Comparison of ENCODE assay signal across 19 cellular contexts in the genomic region with DNA sequence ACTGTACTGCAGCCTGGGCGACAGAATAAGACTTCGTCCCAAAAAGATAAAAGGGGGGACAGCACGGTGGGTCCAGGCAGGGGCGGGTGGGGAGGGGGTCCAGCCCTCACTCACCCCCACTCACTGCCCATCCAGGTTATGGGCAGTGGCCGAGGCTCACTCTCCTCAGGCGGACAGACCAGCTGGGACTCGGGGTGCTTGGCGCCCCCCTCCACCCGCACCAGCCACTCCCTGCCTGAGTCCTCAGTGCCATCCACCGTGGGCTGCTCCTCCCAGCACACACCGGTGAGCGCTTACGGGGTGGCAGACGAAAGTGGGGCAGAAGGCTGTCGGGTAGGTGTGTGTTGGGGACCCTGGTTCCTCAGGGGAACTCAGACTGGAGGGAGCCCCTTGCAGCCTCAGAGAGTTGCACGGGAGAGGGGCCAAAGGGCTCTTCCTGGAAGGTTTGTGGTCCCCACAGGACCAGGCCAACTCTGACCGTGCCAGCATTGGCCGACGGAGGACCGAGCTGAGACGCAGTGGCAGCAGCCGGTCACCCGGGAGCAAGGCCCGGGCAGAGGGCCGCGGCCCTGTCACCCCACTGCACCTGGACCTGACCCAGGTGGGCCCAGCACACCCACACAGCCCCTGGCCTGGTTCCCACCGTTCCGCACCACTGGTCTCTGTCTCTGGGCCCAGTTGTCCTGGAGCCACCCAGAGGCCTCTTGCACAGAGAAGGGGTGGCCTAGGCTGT. TPM values are rescaled to one million over a fixed set of nuclear protein-coding genes. Genes with fewer than 3 reads are reported as not detected.
DNase-seq lines count a peak whose midpoint lies in the region; ATAC-seq and TF ChIP-seq lines count a peak whose summit lies in the region.
"Had no signal": no experiment of that assay in that cellular context is flagged by ENCODE, and none has a peak within 500 bp of the region (broad histone marks: within the 10 kb centered on the region; RNA-seq: fewer than 3 reads in every experiment).

No MANE protein-coding gene starts in this region.

- H3K27me3 ChIP-seq in right atrium auricular region (peaks cover 4 to 14% of the 10 kb centered on the region in 2 donors), right cardiac atrium (ENCODE audit: control insufficient read depth, insufficient read depth) (no peaks in the 10 kb centered on the region), skeletal muscle tissue (ENCODE audit: control insufficient read depth in 3 of 3, insufficient read depth in 3 of 3, low read length in 3 of 3) (peaks cover 37 to 54% (median 51%) of the 10 kb centered on the region in 3 donors)

- DNase-seq in Right ventricle myocardium superior (no peak), right atrium auricular region (ENCODE audit: low spot score) (no peak), right cardiac atrium (peak in 2 of 3 donors; percentile 60 to 61), GF-D8 (lab: John Stamatoyannopoulos, UW) (no peak), HEK293T (ENCODE audit: extremely low spot score) (no peak), NCI-H2029 treated with DMSO at 0.1 percent for 48 hours (lab: John Stamatoyannopoulos, UW) (no peak)
- DNase-seq: 8988T; Calu3; CD8-positive, alpha-beta T cell; DMS79 treated with DMSO at 0.1 percent for 48 hours; H9; IMR-90 had no signal

- H3K9me3 ChIP-seq in right atrium auricular region = no peaks in the 10 kb centered on the region
- no peaks in the 10 kb centered on the region for H3K9me3 ChIP-seq in HEK293 (ENCODE audit: control insufficient read depth, insufficient read depth, low read depth, low read length)
- no peaks in the 10 kb centered on the region for H3K9me3 ChIP-seq in right cardiac atrium (ENCODE audit: control insufficient read depth, low read length)
- no peaks in the 10 kb centered on the region for H3K9me3 ChIP-seq in skeletal muscle tissue (ENCODE audit: control insufficient read depth in 3 of 3, low read length in 3 of 3)
- H3K9me3 ChIP-seq: BLaER1 had no signal

- TF ChIP-seq CTCF in right atrium auricular region (IDR thresholded peaks at IDR 0.05) = no peak
- TF ChIP-seq CTCF in HEK293 (tag by site-specific recombination; IDR thresholded peaks at IDR 0.05) = no peak

- CTCF ChIA-PET in HEK293 (lab: Yijun Ruan, JAX) (no interaction called here), HEK293T (lab: Yijun Ruan, JAX) (no interaction called here)

- POLR2A ChIA-PET in HEK293 (lab: Yijun Ruan, JAX) (interaction anchor here (0.6 to 0.8 kb wide), 2 partner anchors 8 kb away, joined by 3 read pairs; no protein-coding TSS in a partner anchor), HEK293T (lab: Yijun Ruan, JAX) (no interaction called here)

- intact Hi-C loops in Right ventricle myocardium superior (cut with DNase I) = no loop called here
- intact Hi-C loops in right cardiac atrium (cut with DNase I) = no loop called here

- H3K27ac ChIP-seq in right atrium auricular region (no peak overlapping the region), HEK293 (ENCODE audit: extremely low read depth, low read depth, low read length) (no peak overlapping the region), right cardiac atrium (ENCODE audit: low read length) (no peak overlapping the region), skeletal muscle tissue (ENCODE audit: low read depth, low read length) (no peak overlapping the region)
- H3K27ac ChIP-seq: BLaER1 had no signal

- peaks cover 0 to 9% of the 10 kb centered on the region in 2 donors for H3K4me1 ChIP-seq in right atrium auricular region
- peaks cover 3% of the 10 kb centered on the region; the same call in 1 of the 2 replicates for H3K4me1 ChIP-seq in HEK293 (ENCODE audit: control insufficient read depth, insufficient read depth, low read length)
- no peaks in the 10 kb centered on the region for H3K4me1 ChIP-seq in right cardiac atrium (ENCODE audit: control insufficient read depth, insufficient read depth, low read length)
- peaks cover 0 to 34% (median 30%) of the 10 kb centered on the region in 3 donors for H3K4me1 ChIP-seq in skeletal muscle tissue (ENCODE audit: control insufficient read depth in 3 of 3, insufficient read depth in 3 of 3, low read length in 3 of 3)

- ATAC-seq in Right ventricle myocardium superior (ENCODE audit: poor library complexity) (peak; percentile 11), right cardiac atrium (peak; percentile 6 to 7)
- ATAC-seq: CD8-positive, alpha-beta T cell; GM12878 had no signal

- H3K36me3 ChIP-seq in right atrium auricular region (no peaks in the 10 kb centered on the region), HEK293 (ENCODE audit: control insufficient read depth in 2 of 2, insufficient read depth in 1 of 2, low read length in 2 of 2) (no peaks in the 10 kb centered on the region), skeletal muscle tissue (ENCODE audit: control insufficient read depth in 3 of 3, insufficient read depth in 3 of 3, low read length in 3 of 3) (no peaks in the 10 kb centered on the region)
- H3K36me3 ChIP-seq: BLaER1 had no signal

- no peak overlapping the region for H3K4me3 ChIP-seq in right atrium auricular region
- H3K4me3 ChIP-seq in HEK293 (ENCODE audit: low read depth, low read length) = no peak overlapping the region
- no peak overlapping the region for H3K4me3 ChIP-seq in right cardiac atrium (ENCODE audit: low read length)
- H3K4me3 ChIP-seq in skeletal muscle tissue (ENCODE audit: low read length in 3 of 3) = peak overlapping the region in 1 of 3 donors; percentile 29
- H3K4me3 ChIP-seq: BLaER1, GM12878 had no signal

- 76% methylated on average over 28 of the region's 28 CpGs for WGBS in right cardiac atrium

- H3K9ac ChIP-seq in skeletal muscle tissue (ENCODE audit: low read depth in 1 of 3, low read length in 3 of 3) = peak overlapping the region; percentile 6 to 70 (median 43)
- H3K9ac ChIP-seq: BLaER1 had no signal

TF ChIP-seq in HEK293, 187 proteins besides CTCF, POLR2A, EP300 and RAD21 (continues in another document):
- TF ChIP-seq ZNF600 (tag by site-specific recombination; IDR thresholded peaks at IDR 0.05) (peak; percentile 81), ZNF416 (tag by site-specific recombination; IDR thresholded peaks at IDR 0.05) (no peak), ZFP3 (tag by site-specific recombination; IDR thresholded peaks at IDR 0.05; ENCODE audit: low read depth) (no peak), ZNF530 (tag by site-specific recombination; IDR thresholded peaks at IDR 0.05; ENCODE audit: low read depth) (no peak), ZNF514 (tag by site-specific recombination; IDR thresholded peaks at IDR 0.05) (no peak), ZNF610 (tag by site-specific recombination; IDR thresholded peaks at IDR 0.05; ENCODE audit: borderline replicate concordance) (no peak), OVOL3 (tag by site-specific recombination; IDR thresholded peaks at IDR 0.05) (no peak)
- TF ChIP-seq, protein P1, sequence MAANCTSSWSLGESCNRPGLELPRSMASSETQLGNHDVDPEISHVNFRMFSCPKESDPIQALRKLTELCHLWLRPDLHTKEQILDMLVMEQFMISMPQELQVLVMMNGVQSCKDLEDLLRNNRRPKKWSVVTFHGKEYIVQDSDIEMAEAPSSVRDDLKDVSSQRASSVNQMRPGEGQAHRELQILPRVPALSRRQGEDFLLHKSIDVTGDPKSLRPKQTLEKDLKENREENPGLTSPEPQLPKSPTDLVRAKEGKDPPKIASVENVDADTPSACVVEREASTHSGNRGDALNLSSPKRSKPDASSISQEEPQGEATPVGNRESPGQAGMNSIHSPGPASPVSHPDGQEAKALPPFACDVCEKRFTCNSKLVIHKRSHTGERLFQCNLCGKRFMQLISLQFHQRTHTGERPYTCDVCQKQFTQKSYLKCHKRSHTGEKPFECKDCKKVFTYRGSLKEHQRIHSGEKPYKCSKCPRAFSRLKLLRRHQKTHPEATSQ (tag by site-specific recombination; IDR thresholded peaks at IDR 0.05) = no peak

TF ChIP-seq in HEK293T, 16 proteins besides CTCF, POLR2A, EP300 and RAD21 (continues in another document):
- no peak for TF ChIP-seq NFRKB (IDR thresholded peaks at IDR 0.05)
- no peak for TF ChIP-seq FOXK2 (IDR thresholded peaks at IDR 0.05)
- TF ChIP-seq L3MBTL2 (conservative IDR thresholded peaks at IDR 0.05) = no peak
- TF ChIP-seq, protein P2, sequence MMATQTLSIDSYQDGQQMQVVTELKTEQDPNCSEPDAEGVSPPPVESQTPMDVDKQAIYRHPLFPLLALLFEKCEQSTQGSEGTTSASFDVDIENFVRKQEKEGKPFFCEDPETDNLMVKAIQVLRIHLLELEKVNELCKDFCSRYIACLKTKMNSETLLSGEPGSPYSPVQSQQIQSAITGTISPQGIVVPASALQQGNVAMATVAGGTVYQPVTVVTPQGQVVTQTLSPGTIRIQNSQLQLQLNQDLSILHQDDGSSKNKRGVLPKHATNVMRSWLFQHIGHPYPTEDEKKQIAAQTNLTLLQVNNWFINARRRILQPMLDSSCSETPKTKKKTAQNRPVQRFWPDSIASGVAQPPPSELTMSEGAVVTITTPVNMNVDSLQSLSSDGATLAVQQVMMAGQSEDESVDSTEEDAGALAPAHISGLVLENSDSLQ (IDR thresholded peaks at IDR 0.05) = no peak
- no peak for TF ChIP-seq TARDBP (IDR thresholded peaks at IDR 0.05)
- no peak for TF ChIP-seq SUZ12 (IDR thresholded peaks at IDR 0.05)
- TF ChIP-seq HDGF (IDR thresholded peaks at IDR 0.05; ENCODE audit: borderline replicate concordance) = no peak
- no peak for TF ChIP-seq SP1 (IDR thresholded peaks at IDR 0.05)
- TF ChIP-seq ARNT (IDR thresholded peaks at IDR 0.05) = no peak
- TF ChIP-seq ZNF384 (IDR thresholded peaks at IDR 0.05) = no peak
- TF ChIP-seq FOXM1 (IDR thresholded peaks at IDR 0.05; ENCODE audit: borderline replicate concordance) = no peak
- no peak for TF ChIP-seq CTBP1 (IDR thresholded peaks at IDR 0.05; ENCODE audit: borderline replicate concordance)
- TF ChIP-seq LEF1 (IDR thresholded peaks at IDR 0.05; ENCODE audit: borderline replicate concordance) = no peak

RNA-seq across cellular contexts. Expression of a gene that starts 6.6 kb away (rescaled TPM):
- not detected for total RNA-seq in Right ventricle myocardium superior
- under 1 TPM in 1 of 2 donors, not detected in 1; 0.59 TPM for total RNA-seq in right atrium auricular region
- total RNA-seq in right cardiac atrium = under 1 TPM in 1 of 4 donors, not detected in 3; 0.41 TPM
- 0.14 TPM for polyA plus RNA-seq in right cardiac atrium
- total RNA-seq in skeletal muscle tissue = not detected
- total RNA-seq: A673 had no signal

RNA-seq across cellular contexts. Expression of a gene that starts 9.0 kb away (rescaled TPM):
- total RNA-seq in Right ventricle myocardium superior (170 TPM), right atrium auricular region (10 to 100 TPM; 22.0 to 61.8 TPM), right cardiac atrium (10 to 100 TPM; 44.4 to 78.0 (median 57.4) TPM), skeletal muscle tissue (3.1 TPM)
- 112 TPM for polyA plus RNA-seq in right cardiac atrium
- total RNA-seq: A673, Calu3, GM12878, H1, H9, IMR-90 had no signal
- polyA plus RNA-seq: AG04450, GM12878, H1, IMR-90 had no signal

RNA-seq across cellular contexts. Expression of a gene that starts 12.5 kb away (rescaled TPM):
- total RNA-seq in Right ventricle myocardium superior = 5.6 TPM
- 1 to 10 TPM; 2.4 to 2.9 TPM for total RNA-seq in right atrium auricular region
- total RNA-seq in right cardiac atrium = 1 to 10 TPM; 5.0 to 9.7 (median 6.6) TPM
- polyA plus RNA-seq in right cardiac atrium = 5.3 TPM
- 1.0 TPM for total RNA-seq in skeletal muscle tissue

RNA-seq across cellular contexts. Expression of a gene that starts 13.8 kb away (rescaled TPM):
- 42.8 TPM for total RNA-seq in Right ventricle myocardium superior
- 10 to 100 TPM; 29.5 to 38.8 TPM for total RNA-seq in right atrium auricular region
- 10 to 100 TPM; 43.6 to 48.6 (median 45.5) TPM for total RNA-seq in right cardiac atrium
- polyA plus RNA-seq in right cardiac atrium = 44.3 TPM
- 47.0 TPM for total RNA-seq in skeletal muscle tissue

RNA-seq across cellular contexts. Expression of a gene that starts 27.0 kb away (rescaled TPM):
- total RNA-seq in Right ventricle myocardium superior = 27.4 TPM
- total RNA-seq in right atrium auricular region = 10 to 100 TPM; 31.8 to 68.4 TPM
- total RNA-seq in right cardiac atrium = 10 to 100 TPM; 37.3 to 62.5 (median 38.6) TPM
- polyA plus RNA-seq in right cardiac atrium = 25.7 TPM
- total RNA-seq in skeletal muscle tissue = 7.3 TPM

Comparison
In these comparisons a context has a peak if more than half of its experiments do, and no peak if none do; other contexts are left out.
1. DNase-seq: peak in right cardiac atrium (2 of 3); none in Right ventricle myocardium superior (single experiment), right atrium auricular region (single experiment), GF-D8 (single experiment), HEK293T (single experiment) and NCI-H2029 treated with DMSO at 0.1 percent for 48 hours (single experiment).